ENCODE assay signal across 8 cellular contexts in the genomic region with DNA sequence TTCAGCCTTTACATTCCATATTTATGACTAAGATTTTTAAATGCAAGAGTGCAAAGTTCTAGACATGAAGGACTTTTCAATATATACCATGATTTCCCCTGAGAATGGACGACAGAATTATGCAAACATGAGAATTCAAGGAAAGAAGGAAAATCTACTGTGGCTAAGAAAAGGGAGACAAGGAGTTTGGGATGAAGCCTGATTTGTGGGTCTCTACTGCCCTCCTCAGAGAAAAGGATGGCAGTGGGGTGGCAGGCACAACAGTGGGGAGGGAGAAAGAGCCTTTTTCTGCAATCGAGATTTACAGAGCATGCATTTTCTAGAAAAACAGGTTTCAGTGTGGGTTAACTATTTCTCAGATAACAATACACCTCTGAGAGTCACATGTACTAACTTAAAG.
A peak's percentile ranks its signal among the peaks of the same experiment; 100 is the strongest.
DNase-seq lines count a peak whose midpoint lies in the region; ATAC-seq and TF ChIP-seq lines count a peak whose summit lies in the region.

No MANE protein-coding gene starts in this region.

- ATAC-seq in activated CD4-positive, CD25-positive, alpha-beta regulatory T cell treated with anti-CD3 and anti-CD28 coated beads, Interleukin-2, amount 50 U/mL, for 24 hours = no peak
- no peak for ATAC-seq in aorta (ENCODE audit: low FRiP score)

- TF ChIP-seq CTCF in LNCaP clone FGC (IDR thresholded peaks at IDR 0.05; ENCODE audit: control insufficient read depth, extremely low read depth, insufficient read depth) (peak; percentile 76), Peyer's patch (IDR thresholded peaks at IDR 0.05) (peak in 4 of 6 experiments; percentile 19 to 57 (median 52))

- intact Hi-C loops in head of caudate nucleus (cut with DNase I) = no loop called here
- intact Hi-C loops in aorta (cut with DNase I) = no loop called here

- H3K4me1 ChIP-seq in Peyer's patch (peaks cover 0 to 17% (median 0%) of the 10 kb centered on the region in 4 donors), aorta (ENCODE audit: control insufficient read depth in 1 of 2, insufficient read depth in 2 of 2, low read length in 2 of 2) (no peaks in the 10 kb centered on the region)

- no peak for DNase-seq in LNCaP clone FGC (ENCODE audit: low read depth)
- DNase-seq in Peyer's patch = no peak
- DNase-seq in head of caudate nucleus = peak in 37 of 42 donors; percentile 19 to 80 (median 58)
- DNase-seq in stromal cell of bone marrow (ENCODE audit: low read depth) = peak; percentile 14
- DNase-seq in cortex of kidney (lab: John Stamatoyannopoulos, UW) = no peak
- no peak for DNase-seq in aorta
- no peak for DNase-seq in UCSD-AML1 (lab: John Stamatoyannopoulos, UW; ENCODE audit: unreplicated experiment)

- H3K4me3 ChIP-seq in LNCaP clone FGC (ENCODE audit: low read depth, low read length) (no peak overlapping the region), Peyer's patch (no peak overlapping the region), aorta (ENCODE audit: low read length in 2 of 2) (no peak overlapping the region)

- H3K36me3 ChIP-seq in Peyer's patch = no peaks in the 10 kb centered on the region
- H3K36me3 ChIP-seq in aorta (ENCODE audit: control insufficient read depth in 1 of 2, insufficient read depth in 2 of 2, low read length in 1 of 2) = no peaks in the 10 kb centered on the region

- TF ChIP-seq POLR2A in Peyer's patch (IDR thresholded peaks at IDR 0.05) = no peak

- H3K27ac ChIP-seq in Peyer's patch (no peak overlapping the region), aorta (ENCODE audit: low read depth in 1 of 2, low read length in 2 of 2) (no peak overlapping the region)

- H3K9me3 ChIP-seq in Peyer's patch (no peaks in the 10 kb centered on the region), aorta (ENCODE audit: control insufficient read depth, low read length) (no peaks in the 10 kb centered on the region)

- WGBS in aorta, 2 donors = 12 to 14% methylated on average over 2 of the region's 2 CpGs

- H3K27me3 ChIP-seq in Peyer's patch = no peaks in the 10 kb centered on the region
- H3K27me3 ChIP-seq in aorta (ENCODE audit: control insufficient read depth in 1 of 2, insufficient read depth in 2 of 2, low read length in 1 of 2) = no peaks in the 10 kb centered on the region

Comparison
In these comparisons a context has a peak if more than half of its experiments do, and no peak if none do; other contexts are left out.
1. DNase-seq: peak in head of caudate nucleus (37 of 42) and stromal cell of bone marrow (single experiment); none in LNCaP clone FGC (single experiment), Peyer's patch (0 of 3), cortex of kidney (single experiment), aorta (0 of 2) and UCSD-AML1 (single experiment).